ENCODE assay signal across 19 cellular contexts in genomic region chr2:103435010-103435409, GRCh38.
A peak's percentile ranks its signal among the peaks of the same experiment; 100 is the strongest.
DNase-seq lines count a peak whose midpoint lies in the region; ATAC-seq and TF ChIP-seq lines count a peak whose summit lies in the region.
"Had no signal": no experiment of that assay in that cellular context is flagged by ENCODE, and none has a peak within 500 bp of the region (broad histone marks: within the 10 kb centered on the region; RNA-seq: fewer than 3 reads in every experiment).

No MANE protein-coding gene starts in this region.

- H3K27me3 ChIP-seq in RWPE2 (ENCODE audit: insufficient read depth, poor library complexity, severe bottlenecking) (no peaks in the 10 kb centered on the region), foreskin keratinocyte (no peaks in the 10 kb centered on the region)
- H3K27me3 ChIP-seq: brain microvascular endothelial cell, SJSA1, upper lobe of left lung had no signal

- H3K9me3 Mint-ChIP-seq in activated CD4-positive, alpha-beta T cell treated with anti-CD3 and anti-CD28 coated beads for 36 hours (ENCODE audit: low read depth): peaks cover 14% of the 10 kb centered on the region
- peaks cover 2% of the 10 kb centered on the region for H3K9me3 Mint-ChIP-seq in activated CD4-positive, alpha-beta T cell treated with anti-CD3 and anti-CD28 coated beads, Interleukin-2, amount 10 ng/mL, durations not matched to agents 7 days and 5 days

- no peaks in the 10 kb centered on the region for H3K36me3 Mint-ChIP-seq in activated CD4-positive, alpha-beta T cell treated with anti-CD3 and anti-CD28 coated beads for 36 hours (ENCODE audit: low read depth)
- no peaks in the 10 kb centered on the region for H3K36me3 Mint-ChIP-seq in activated CD4-positive, alpha-beta T cell treated with anti-CD3 and anti-CD28 coated beads, Interleukin-2, amount 10 ng/mL, durations not matched to agents 7 days and 5 days (ENCODE audit: low read depth)
- H3K36me3 Mint-ChIP-seq: CD14-positive monocyte had no signal

- CTCF ChIA-PET in activated CD4-positive, alpha-beta T cell treated with anti-CD3 and anti-CD28 coated beads for 36 hours (lab: Charles Lee): interaction anchor here (0.9 kb wide), 1 partner anchor 15 kb away, joined by 3 read pairs; no protein-coding TSS in a partner anchor
- CTCF ChIA-PET in activated CD4-positive, alpha-beta T cell treated with anti-CD3 and anti-CD28 coated beads, Interleukin-2, amount 10 ng/mL, durations not matched to agents 7 days and 5 days (lab: Charles Lee): no interaction called here

- H3K9me3 ChIP-seq in RWPE2 (ENCODE audit: severe bottlenecking): no peaks in the 10 kb centered on the region
- H3K9me3 ChIP-seq: upper lobe of left lung had no signal

- no peaks in the 10 kb centered on the region for H3K36me3 ChIP-seq in RWPE2 (ENCODE audit: low read depth)
- H3K36me3 ChIP-seq: brain microvascular endothelial cell, SJSA1, upper lobe of left lung had no signal

- H3K4me1 ChIP-seq in RWPE2 (ENCODE audit: insufficient read depth, poor library complexity, severe bottlenecking) (no peaks in the 10 kb centered on the region), foreskin keratinocyte (no peaks in the 10 kb centered on the region)
- H3K4me1 ChIP-seq: SJSA1, upper lobe of left lung had no signal

- TF ChIP-seq CTCF in RWPE2 (IDR thresholded peaks at IDR 0.05; ENCODE audit: poor library complexity, severe bottlenecking): no peak
- no peak for TF ChIP-seq CTCF in foreskin keratinocyte (conservative IDR thresholded peaks at IDR 0.05)

- H3K4me3 Mint-ChIP-seq in activated CD4-positive, alpha-beta T cell treated with anti-CD3 and anti-CD28 coated beads for 36 hours: no peak overlapping the region
- H3K4me3 Mint-ChIP-seq in activated CD4-positive, alpha-beta T cell treated with anti-CD3 and anti-CD28 coated beads, Interleukin-2, amount 10 ng/mL, durations not matched to agents 7 days and 5 days: no peak overlapping the region
- H3K4me3 Mint-ChIP-seq: activated CD8-positive, alpha-beta T cell treated with anti-CD3 and anti-CD28 coated beads, Interleukin-2, amount 10 ng/mL, durations not matched to agents 7 days and 5 days; CD14-positive monocyte had no signal

- H3K4me1 Mint-ChIP-seq in activated CD4-positive, alpha-beta T cell treated with anti-CD3 and anti-CD28 coated beads for 36 hours: no peaks in the 10 kb centered on the region
- H3K4me1 Mint-ChIP-seq in activated CD4-positive, alpha-beta T cell treated with anti-CD3 and anti-CD28 coated beads, Interleukin-2, amount 10 ng/mL, durations not matched to agents 7 days and 5 days: no peaks in the 10 kb centered on the region
- H3K4me1 Mint-ChIP-seq: CD14-positive monocyte had no signal

- POLR2A ChIA-PET in activated CD4-positive, alpha-beta T cell treated with anti-CD3 and anti-CD28 coated beads for 36 hours (lab: Charles Lee): no interaction called here
- POLR2A ChIA-PET in activated CD4-positive, alpha-beta T cell treated with anti-CD3 and anti-CD28 coated beads, Interleukin-2, amount 10 ng/mL, durations not matched to agents 7 days and 5 days (lab: Charles Lee): no interaction called here

- DNase-seq in activated CD4-positive, alpha-beta T cell treated with anti-CD3 and anti-CD28 coated beads for 36 hours: peak; percentile 15
- DNase-seq in activated CD4-positive, alpha-beta T cell treated with anti-CD3 and anti-CD28 coated beads, Interleukin-2, amount 10 ng/mL, durations not matched to agents 7 days and 5 days: no peak
- peak; percentile 20 for DNase-seq in HPDE6-E6E7 (ENCODE audit: extremely low spot score)
- DNase-seq in RWPE2 (ENCODE audit: low spot score): no peak
- DNase-seq in foreskin keratinocyte: peak; percentile 17 to 34
- DNase-seq in iPS-NIHi11 (ENCODE audit: low spot score): no peak
- no peak for DNase-seq in NCI-H2107 (lab: John Stamatoyannopoulos, UW)
- DNase-seq in NCI-H1092 treated with DMSO at 0.1 percent for 48 hours (lab: John Stamatoyannopoulos, UW): no peak
- DNase-seq: activated CD8-positive, alpha-beta T cell treated with anti-CD3 and anti-CD28 coated beads, Interleukin-2, amount 10 ng/mL, durations not matched to agents 7 days and 5 days; activated gamma-delta T cell; brain microvascular endothelial cell; GOT3; hippocampal formation; left colon; NCI-H1417; NK-92 treated with Interleukin-12 subunit alpha and Interleukin-12 subunit beta, amount 100 ng/mL, for 24 hours; upper lobe of left lung had no signal

- H3K27ac ChIP-seq in RWPE2 (ENCODE audit: poor library complexity, severe bottlenecking): no peak overlapping the region
- no peak overlapping the region for H3K27ac ChIP-seq in foreskin keratinocyte
- H3K27ac ChIP-seq: brain microvascular endothelial cell, SJSA1, upper lobe of left lung had no signal

- H3K27me3 Mint-ChIP-seq in activated CD4-positive, alpha-beta T cell treated with anti-CD3 and anti-CD28 coated beads for 36 hours: peaks cover 2% of the 10 kb centered on the region
- H3K27me3 Mint-ChIP-seq in activated CD4-positive, alpha-beta T cell treated with anti-CD3 and anti-CD28 coated beads, Interleukin-2, amount 10 ng/mL, durations not matched to agents 7 days and 5 days: no peaks in the 10 kb centered on the region

- no peak overlapping the region for H3K4me3 ChIP-seq in RWPE2 (ENCODE audit: severe bottlenecking)
- H3K4me3 ChIP-seq: SJSA1, upper lobe of left lung had no signal

- ATAC-seq in activated CD4-positive, alpha-beta T cell treated with anti-CD3 and anti-CD28 coated beads for 36 hours: peak; percentile 61
- peak; percentile 67 for ATAC-seq in RWPE2 (ENCODE audit: low read depth)
- peak; percentile 82 for ATAC-seq in foreskin keratinocyte
- ATAC-seq: activated CD8-positive, alpha-beta T cell treated with anti-CD3 and anti-CD28 coated beads, Interleukin-2, amount 10 ng/mL, durations not matched to agents 7 days and 5 days; left colon had no signal

- intact Hi-C loops in activated CD4-positive, alpha-beta T cell treated with anti-CD3 and anti-CD28 coated beads for 36 hours (cut with DNase I, micrococcal nuclease): no loop called here

- H3K27ac Mint-ChIP-seq in activated CD4-positive, alpha-beta T cell treated with anti-CD3 and anti-CD28 coated beads for 36 hours: no peak overlapping the region
- no peak overlapping the region for H3K27ac Mint-ChIP-seq in activated CD4-positive, alpha-beta T cell treated with anti-CD3 and anti-CD28 coated beads, Interleukin-2, amount 10 ng/mL, durations not matched to agents 7 days and 5 days
- H3K27ac Mint-ChIP-seq: activated CD8-positive, alpha-beta T cell treated with anti-CD3 and anti-CD28 coated beads, Interleukin-2, amount 10 ng/mL, durations not matched to agents 7 days and 5 days; CD14-positive monocyte had no signal

Comparison
In these comparisons a context has a peak if more than half of its experiments do, and no peak if none do; other contexts are left out.
1. DNase-seq: peak in activated CD4-positive, alpha-beta T cell treated with anti-CD3 and anti-CD28 coated beads for 36 hours (single experiment), HPDE6-E6E7 (single experiment) and foreskin keratinocyte (2 of 2); none in activated CD4-positive, alpha-beta T cell treated with anti-CD3 and anti-CD28 coated beads, Interleukin-2, amount 10 ng/mL, durations not matched to agents 7 days and 5 days (single experiment), RWPE2 (single experiment), iPS-NIHi11 (single experiment), NCI-H2107 (single experiment) and NCI-H1092 treated with DMSO at 0.1 percent for 48 hours (single experiment).
2. Peak in every context shown above with its lines, with median percentiles within 50 percentile points of each other: ATAC-seq.